In the genomic region with DNA sequence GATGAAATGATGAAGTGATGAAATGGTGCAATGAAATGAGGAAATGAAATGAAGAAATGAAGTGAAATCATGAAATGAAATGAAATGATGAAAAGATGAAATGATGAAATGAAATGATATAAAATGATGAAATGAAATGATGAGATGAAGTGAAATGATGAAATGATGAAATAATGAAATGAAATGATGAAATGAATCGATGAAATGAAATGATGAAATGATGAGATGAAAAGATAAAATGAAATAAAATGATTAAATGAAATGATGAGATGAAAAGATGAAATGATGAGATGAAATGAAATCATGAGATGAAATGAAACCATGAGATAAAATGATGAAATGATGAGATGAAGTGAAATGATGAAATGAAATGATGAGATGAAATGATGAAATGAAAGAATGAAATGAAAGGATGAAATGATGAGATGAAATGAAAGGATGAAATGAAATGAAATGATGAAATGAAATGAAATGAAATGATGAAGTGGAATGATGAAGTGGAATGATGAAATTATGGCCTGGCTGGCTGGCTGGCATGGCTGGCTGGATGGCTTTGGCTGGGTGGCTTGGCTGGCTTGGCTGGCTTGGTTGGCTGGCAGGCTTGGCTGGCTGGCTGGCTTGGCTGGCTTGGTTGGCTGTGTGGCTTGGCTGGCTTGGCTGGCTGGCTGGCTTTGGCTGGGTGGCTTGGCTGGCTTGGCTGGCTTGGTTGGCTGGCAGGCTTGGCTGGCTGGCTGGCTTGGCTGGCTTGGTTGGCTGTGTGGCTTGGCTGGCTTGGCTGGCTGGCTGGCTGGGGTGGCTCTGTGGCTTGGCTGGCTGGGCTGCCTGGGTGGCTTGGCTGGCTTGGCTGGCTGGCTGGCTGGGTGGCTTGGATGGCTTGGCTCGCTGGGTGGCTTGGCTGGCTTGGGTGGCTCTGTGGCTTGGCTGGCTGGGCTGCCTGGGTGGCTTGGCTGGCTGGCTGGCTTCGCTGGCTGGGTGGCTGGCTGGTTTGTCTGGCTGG, we compare ENCODE assay signal across 11 cellular contexts. TPM values are rescaled to one million over a fixed set of nuclear protein-coding genes. Genes with fewer than 3 reads are reported as not detected.
DNase-seq lines count a peak whose midpoint lies in the region; ATAC-seq, FAIRE-seq and TF ChIP-seq lines count a peak whose summit lies in the region.
"Not testable (repeated sequence)": the region's sequence is repeated elsewhere in the genome, so short reads cannot be mapped to it uniquely, and the experiment has no call there.
"Had no signal": no experiment of that assay in that cellular context is flagged by ENCODE, and none has a peak within 500 bp of the region (broad histone marks: within the 10 kb centered on the region; RNA-seq: fewer than 3 reads in every experiment).

No MANE protein-coding gene starts in this region.

- H3K27ac ChIP-seq in GM12878 (ENCODE audit: control insufficient read depth, insufficient read depth); HepG2 (ENCODE audit: extremely low read length, insufficient read depth, low read length); upper lobe of left lung: not testable (repeated sequence)

- not testable (repeated sequence) for H4K20me1 ChIP-seq in GM12878 (ENCODE audit: control insufficient read depth, insufficient read depth); HepG2 (ENCODE audit: insufficient read depth, low read length)

- not testable (repeated sequence) for H3K27me3 Mint-ChIP-seq in osteocyte (ENCODE audit: unreplicated experiment)

- not testable (repeated sequence) for H3K9me3 ChIP-seq in GM12878 (replicated peaks; ENCODE audit: control insufficient read depth, insufficient read depth, low read length); HepG2 (ENCODE audit: low read length); upper lobe of left lung

- H3K79me2 ChIP-seq in GM12878 (ENCODE audit: control insufficient read depth, insufficient read depth, low read length); HepG2 (ENCODE audit: insufficient read depth, low read length): not testable (repeated sequence)

- H3K9ac ChIP-seq in GM12878 (ENCODE audit: control insufficient read depth, insufficient read depth, low read length); HepG2 (ENCODE audit: insufficient read depth, low read depth, low read length): not testable (repeated sequence)

- not testable (repeated sequence) for TF ChIP-seq EP300 in GM12878 (IDR thresholded peaks at IDR 0.05; ENCODE audit: borderline replicate concordance in 1 of 2, control insufficient read depth in 1 of 2, low read depth in 2 of 2, low read length in 2 of 2); HepG2 (IDR thresholded peaks at IDR 0.05; ENCODE audit: low read depth in 2 of 2, low read length in 2 of 2); HepG2 (CRISPR knock-in tag; IDR thresholded peaks at IDR 0.05; ENCODE audit: borderline replicate concordance); upper lobe of left lung (IDR thresholded peaks at IDR 0.05)

- not testable (repeated sequence) for H3K4me1 Mint-ChIP-seq in osteocyte (ENCODE audit: unreplicated experiment)

- not testable (repeated sequence) for H3K4me1 ChIP-seq in GM12878 (ENCODE audit: control insufficient read depth, insufficient read depth, low read length); HepG2 (ENCODE audit: insufficient read depth, low read length); upper lobe of left lung

- TF ChIP-seq RAD21 in GM12878 (IDR thresholded peaks at IDR 0.05; ENCODE audit: insufficient read depth, low read depth, low read length); HepG2 (CRISPR knock-in tag; IDR thresholded peaks at IDR 0.05): not testable (repeated sequence)

- H3K36me3 Mint-ChIP-seq in osteocyte (ENCODE audit: unreplicated experiment) = not testable (repeated sequence)

- RAD21 ChIA-PET in GM12878 (lab: Charles Lee; ENCODE audit: unreplicated experiment) = not testable (repeated sequence)

- DNase-seq in RPMI8226 (peak; percentile 3), left cardiac atrium (peak; percentile 22), osteocyte (ENCODE audit: extremely low spot score, unreplicated experiment) (peak; percentile 76), upper lobe of left lung (peak; percentile 24 to 48)
- DNase-seq in activated CD8-positive, alpha-beta memory T cell treated with anti-CD3 and anti-CD28 coated beads for 24 hours = peak; percentile 52
- not testable (repeated sequence) for DNase-seq in GM12878 (ENCODE audit: low read depth, low spot score); HepG2 (ENCODE audit: low spot score)

- BruUV-seq in GM12878 (replicated peaks; lab: Mats Ljungman, UMichigan); HepG2 (replicated peaks; lab: Mats Ljungman, UMichigan): not testable (repeated sequence)

- H3K4me3 ChIP-seq in GM12878; HepG2 (replicated peaks in 1 of 3; ENCODE audit: insufficient read depth in 1 of 3, low read depth in 2 of 3, low read length in 3 of 3); upper lobe of left lung: not testable (repeated sequence)

- intact Hi-C loops in GM12878 (cut with micrococcal nuclease; ENCODE audit: unreplicated experiment); left cardiac atrium (cut with DNase I); HepG2 (cut with micrococcal nuclease; ENCODE audit: unreplicated experiment): not testable (repeated sequence)

- not testable (repeated sequence) for ATAC-seq in GM12878; left cardiac atrium; HepG2; upper lobe of left lung (ENCODE audit: low FRiP score in 2 of 2)

- not testable (repeated sequence) for H3K27ac Mint-ChIP-seq in osteocyte (ENCODE audit: unreplicated experiment)

- H3K27me3 ChIP-seq in GM12878 (replicated peaks in 1 of 2; ENCODE audit: control insufficient read depth in 2 of 2, insufficient read depth in 2 of 2, low read length in 1 of 2); HepG2 (ENCODE audit: control insufficient read depth in 1 of 2, insufficient read depth in 2 of 2, low read length in 2 of 2); upper lobe of left lung: not testable (repeated sequence)

- H3K4me2 ChIP-seq in GM12878 (ENCODE audit: control insufficient read depth, insufficient read depth); HepG2 (ENCODE audit: low read depth, low read length): not testable (repeated sequence)

- not testable (repeated sequence) for FAIRE-seq in GM12878 (lab: Jason Lieb, UNC); HepG2 (lab: Jason Lieb, UNC)

- CTCF ChIA-PET in GM12878 (lab: Yijun Ruan, JAX); HepG2 (lab: Yijun Ruan, JAX; ENCODE audit: low intra/inter-chr PET ratio, low total read pairs): not testable (repeated sequence)

- not testable (repeated sequence) for H3K4me3 Mint-ChIP-seq in osteocyte (ENCODE audit: unreplicated experiment)

- not testable (repeated sequence) for H3K36me3 ChIP-seq in GM12878 (ENCODE audit: control insufficient read depth in 2 of 2, insufficient read depth in 2 of 2, low read length in 1 of 2); HepG2 (replicated peaks in 1 of 2; ENCODE audit: control insufficient read depth in 1 of 2, insufficient read depth in 2 of 2, low read length in 2 of 2); upper lobe of left lung

- 11% methylated on average over 3 of the region's 3 CpGs for WGBS in GM12878 (ENCODE audit: insufficient coverage, insufficient replicate concordance, low lambda C conversion rate, missing lambda C conversion rate)
- 7% methylated on average over 3 of the region's 3 CpGs for WGBS in HepG2 (ENCODE audit: low lambda C conversion rate)
- 49 to 63% methylated on average over 1 to 3 of the region's 3 CpGs for WGBS in upper lobe of left lung, 2 donors

- not testable (repeated sequence) for H2AFZ ChIP-seq in GM12878 (ENCODE audit: control insufficient read depth, low read depth, low read length); HepG2 (ENCODE audit: low read length)

- SMC1A ChIA-PET in GM12878 (lab: Charles Lee; ENCODE audit: uncharacterized antibody, unreplicated experiment) = not testable (repeated sequence)

- not testable (repeated sequence) for H3K9me3 Mint-ChIP-seq in osteocyte (ENCODE audit: unreplicated experiment)

- TF ChIP-seq POLR2A in GM12878 (IDR thresholded peaks at IDR 0.05; ENCODE audit: low read depth, low read length); HepG2 (IDR thresholded peaks at IDR 0.05; ENCODE audit: insufficient read depth in 1 of 2, low read depth in 2 of 2, low read length in 2 of 2); upper lobe of left lung (IDR thresholded peaks at IDR 0.05): not testable (repeated sequence)

- in situ Hi-C loops in GM12878 (cut with MboI); HepG2 (cut with HindIII; ENCODE audit: extremely low pct_ligation_motif_present, low pct_unique_long_range_greater_than_20kb): not testable (repeated sequence)

- not testable (repeated sequence) for TF ChIP-seq CTCF in GM12878 (IDR thresholded peaks at IDR 0.05 in 2 of 3, conservative IDR thresholded peaks at IDR 0.05 in 1 of 3; ENCODE audit: control insufficient read depth in 2 of 3, extremely low read depth in 1 of 3, insufficient read depth in 1 of 3, low read depth in 3 of 3, low read length in 3 of 3); HepG2 (CRISPR knock-in tag; IDR thresholded peaks at IDR 0.05); osteocyte (IDR thresholded peaks at IDR 0.05); upper lobe of left lung (IDR thresholded peaks at IDR 0.05)

- POLR2A ChIA-PET in GM12878 (lab: Charles Lee); HepG2 (lab: Yijun Ruan, JAX): not testable (repeated sequence)

RNA-seq across cellular contexts. Expression of gene TP53TG3D, which starts 32.0 kb away (rescaled TPM):
- total RNA-seq in GM12878 (2013; cell fraction: nucleolus; rRNA removed) = not detected in 2 replicates
- total RNA-seq in GM12878 (2014; rRNA removed) (not detected in 2 replicates), GM12878 (2014; rRNA removed; fragmentation: Illumina TruSeq; extraction: Trizol) (not detected in 2 replicates), GM12878 (2021) (not detected in 2 replicates), left cardiac atrium (under 1 TPM in 1 of 2 donors, not detected in 1; 0.59 TPM), HepG2 (2016; rRNA removed; fragmentation: Illumina TruSeq; extraction: Trizol) (not detected in 2 replicates), osteocyte (not detected in 2 replicates), upper lobe of left lung (under 1 TPM in 2 of 6 donors, not detected in 4; 0.54 to 0.91 TPM)
- not detected for polyA plus RNA-seq in GM12878 (2011; ENCODE audit: low read depth)
- polyA plus RNA-seq in GM12878 (2011; rRNA removed) (not detected in 2 replicates), GM12878 (2014; fragmentation: Illumina TruSeq; extraction: Trizol) (not detected in 2 replicates), GM12878 (2014; fragmentation: Nextera tagmentation; extraction: Ambion mirVana) (not detected), GM12878 (2014; rRNA removed) (0.24 TPM in 1 of 2 replicates, not detected in the other), GM12878 (2016; fragmentation: Nextera tagmentation; extraction: Ambion mirVana) (not detected), HepG2 (2011; rRNA removed) (not detected in 2 replicates)
- not detected in 2 replicates for polyA plus RNA-seq in GM12878 (2011; cell fraction: cytosol; rRNA removed)
- polyA plus RNA-seq in GM12878 (2011; cell fraction: nucleus; rRNA removed) = not detected in 2 replicates
- not detected in 2 replicates for polyA plus RNA-seq in GM12878 (2012)
- not detected in 2 replicates for polyA minus RNA-seq in GM12878 (2011; rRNA and poly(A)+ RNA removed)
- polyA minus RNA-seq in GM12878 (2011; cell fraction: cytosol; rRNA and poly(A)+ RNA removed) = not detected in 2 replicates
- polyA minus RNA-seq in GM12878 (2011; cell fraction: nucleus; rRNA and poly(A)+ RNA removed) = not detected in 2 replicates
- total RNA-seq in HepG2 (2016; cell fraction: cytosol; rRNA removed; fragmentation: Illumina TruSeq; extraction: Trizol; ENCODE audit: low read depth) = not detected in 2 replicates
- total RNA-seq in HepG2 (2016; cell fraction: insoluble cytoplasmic fraction; rRNA removed; fragmentation: Illumina TruSeq; extraction: Trizol) = not detected in 2 replicates
- not detected in 2 replicates for total RNA-seq in HepG2 (2016; cell fraction: membrane; rRNA removed; fragmentation: Illumina TruSeq; extraction: Trizol)
- total RNA-seq in HepG2 (2016; cell fraction: nucleus; rRNA removed; fragmentation: Illumina TruSeq; extraction: Trizol) = not detected in 2 replicates
- not detected in 2 replicates for polyA plus RNA-seq in HepG2 (2011; cell fraction: cytosol; rRNA removed)
- polyA plus RNA-seq in HepG2 (2011; cell fraction: nucleus; rRNA removed) = not detected in 2 replicates
- not detected in 2 replicates for polyA plus RNA-seq in HepG2 (2012)
- polyA plus RNA-seq in HepG2 (2016; cell fraction: cytosol; fragmentation: Illumina TruSeq; extraction: Trizol; ENCODE audit: low read depth) = not detected in 2 replicates
- not detected in 2 replicates for polyA plus RNA-seq in HepG2 (2016; cell fraction: insoluble cytoplasmic fraction; fragmentation: Illumina TruSeq; extraction: Trizol; ENCODE audit: low read depth)
- not detected in 2 replicates for polyA plus RNA-seq in HepG2 (2016; cell fraction: membrane; fragmentation: Illumina TruSeq; extraction: Trizol; ENCODE audit: low read depth)
- not detected in 2 replicates for polyA plus RNA-seq in HepG2 (2016; cell fraction: nucleus; fragmentation: Illumina TruSeq; extraction: Trizol; ENCODE audit: insufficient read depth, low read depth)
- not detected in 2 replicates for polyA minus RNA-seq in HepG2 (2011; rRNA and poly(A)+ RNA removed; ENCODE audit: low replicate concordance)
- not detected in 2 replicates for polyA minus RNA-seq in HepG2 (2011; cell fraction: cytosol; rRNA and poly(A)+ RNA removed)
- polyA minus RNA-seq in HepG2 (2011; cell fraction: nucleus; rRNA and poly(A)+ RNA removed) = not detected in 2 replicates
- total RNA-seq: A673; CD4-positive, CD25-positive, alpha-beta regulatory T cell; HT-29; NCI-H460 had no signal
